ENCODE assay signal across 28 cellular contexts in the genomic region with DNA sequence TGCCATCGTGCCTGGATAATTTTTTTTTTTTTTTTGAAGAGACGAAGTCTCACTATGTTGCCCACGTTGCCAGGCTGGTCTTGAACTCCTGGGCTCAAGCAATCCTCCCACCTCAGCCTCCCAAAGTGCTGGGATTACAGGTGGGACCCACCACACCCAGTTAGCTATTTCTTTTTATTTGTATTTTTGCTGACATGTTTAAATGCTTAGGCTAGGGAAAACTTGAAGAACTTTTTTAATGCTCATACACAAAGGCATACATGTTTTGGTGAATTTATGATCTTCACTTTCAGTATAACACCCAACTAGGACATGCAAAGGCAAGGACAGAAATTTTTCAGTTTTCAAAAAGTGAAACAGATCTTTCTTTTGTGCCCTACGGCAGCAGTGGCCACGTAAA. TPM values are rescaled to one million over a fixed set of nuclear protein-coding genes. Genes with fewer than 3 reads are reported as not detected.
"Had no signal": no experiment of that assay in that cellular context is flagged by ENCODE, and none has a peak within 500 bp of the region (broad histone marks: within the 10 kb centered on the region; RNA-seq: fewer than 3 reads in every experiment).

No MANE protein-coding gene starts in this region.

- H3K4me1 ChIP-seq: foreskin keratinocyte had no signal

- H3K9me3 ChIP-seq: adrenal gland, heart left ventricle, lower lobe of right lung, mucosa of descending colon, neutrophil had no signal

- H3K27ac ChIP-seq: brain microvascular endothelial cell, foreskin keratinocyte, heart left ventricle, lower lobe of right lung, neutrophil, VCaP had no signal

- H3K27ac Mint-ChIP-seq: activated naive CD8-positive, alpha-beta T cell treated with anti-CD3 and anti-CD28 coated beads for 36 hours; activated T-cell treated with anti-CD3 and anti-CD28 coated beads, Interleukin-2, amount 50 U/mL, for 72 hours; endodermal cell; immature natural killer cell; nephron progenitor cell; progenitor cell of endocrine pancreas; stimulated activated effector memory CD8-positive, alpha-beta T cell treated with anti-CD3 and anti-CD28 coated beads, Interleukin-12 subunit alpha, Interleukin-12 subunit beta, amount 100 ng/mL, for 72 hours; stimulated activated naive CD8-positive, alpha-beta T cell treated with anti-CD3 and anti-CD28 coated beads, Interleukin-15, Interleukin-2, amounts not matched to agents 100 ng/mL and 50 ng/mL, for 24 hours; T-helper 1 cell treated with Interleukin-12 subunit alpha and Interleukin-12 subunit beta and Interleukin-4 antibody, amounts not matched to agents 30 μg/mL and 1 μg/mL, for 36 hours had no signal

- H3K4me1 Mint-ChIP-seq: activated naive CD8-positive, alpha-beta T cell treated with anti-CD3 and anti-CD28 coated beads for 36 hours; stimulated activated effector memory CD8-positive, alpha-beta T cell treated with anti-CD3 and anti-CD28 coated beads, Interleukin-12 subunit alpha, Interleukin-12 subunit beta, amount 100 ng/mL, for 72 hours had no signal

- H3K36me3 ChIP-seq: adrenal gland, brain microvascular endothelial cell, heart left ventricle, lower lobe of right lung, neutrophil had no signal

- DNase-seq: activated CD4-positive, alpha-beta T cell treated with anti-CD3 and anti-CD28 coated beads for 4 hours; activated CD4-positive, alpha-beta T cell treated with anti-CD3 and anti-CD28 coated beads, Interleukin-2, amount 50 U/mL, for 4 hours; activated naive CD4-positive, alpha-beta T cell treated with Interleukin-2 at 50 U/mL for 16 hours; activated naive CD8-positive, alpha-beta T cell treated with anti-CD3 and anti-CD28 coated beads for 36 hours; activated T-cell treated with anti-CD3 and anti-CD28 coated beads for 4 hours; activated T-cell treated with anti-CD3 and anti-CD28 coated beads, Interleukin-2, amount 50 U/mL, for 72 hours; adrenal gland; brain microvascular endothelial cell; central memory CD4-positive, alpha-beta T cell; endodermal cell; foreskin keratinocyte; heart left ventricle; immature natural killer cell; lower lobe of right lung; mucosa of descending colon; nephron progenitor cell; stimulated activated CD4-positive, alpha-beta T cell treated with anti-CD3 and anti-CD28 coated beads, Interleukin-4, amount 100 ng/mL, for 24 hours; SW 1271; T-helper 9 cell; trophoblast cell had no signal

- H3K36me3 Mint-ChIP-seq: activated naive CD8-positive, alpha-beta T cell treated with anti-CD3 and anti-CD28 coated beads for 36 hours; immature natural killer cell; stimulated activated effector memory CD8-positive, alpha-beta T cell treated with anti-CD3 and anti-CD28 coated beads, Interleukin-12 subunit alpha, Interleukin-12 subunit beta, amount 100 ng/mL, for 72 hours had no signal

- H3K9me3 Mint-ChIP-seq: activated naive CD8-positive, alpha-beta T cell treated with anti-CD3 and anti-CD28 coated beads for 36 hours; endodermal cell; immature natural killer cell; nephron progenitor cell; stimulated activated naive CD8-positive, alpha-beta T cell treated with anti-CD3 and anti-CD28 coated beads, Interleukin-15, Interleukin-2, amounts not matched to agents 100 ng/mL and 50 ng/mL, for 24 hours; T-helper 1 cell treated with Interleukin-12 subunit alpha and Interleukin-12 subunit beta and Interleukin-4 antibody, amounts not matched to agents 30 μg/mL and 1 μg/mL, for 36 hours had no signal

- H3K4me3 ChIP-seq: adrenal gland, heart left ventricle, lower lobe of right lung, mucosa of descending colon, skin epidermis had no signal

- H3K27me3 Mint-ChIP-seq: progenitor cell of endocrine pancreas; stimulated activated naive CD8-positive, alpha-beta T cell treated with anti-CD3 and anti-CD28 coated beads, Interleukin-15, Interleukin-2, amounts not matched to agents 100 ng/mL and 50 ng/mL, for 24 hours had no signal

- H3K27me3 ChIP-seq: adrenal gland, brain microvascular endothelial cell, foreskin keratinocyte, neutrophil had no signal

- ATAC-seq: activated T-cell treated with anti-CD3 and anti-CD28 coated beads, Interleukin-2, amount 50 U/mL, for 72 hours; heart left ventricle; lower lobe of right lung; mucosa of descending colon; stimulated activated effector memory CD8-positive, alpha-beta T cell treated with anti-CD3 and anti-CD28 coated beads, Interleukin-12 subunit alpha, Interleukin-12 subunit beta, amount 100 ng/mL, for 72 hours had no signal

- H3K4me3 Mint-ChIP-seq: activated naive CD8-positive, alpha-beta T cell treated with anti-CD3 and anti-CD28 coated beads for 36 hours; activated T-cell treated with anti-CD3 and anti-CD28 coated beads, Interleukin-2, amount 50 U/mL, for 72 hours; endodermal cell; immature natural killer cell; nephron progenitor cell; stimulated activated effector memory CD8-positive, alpha-beta T cell treated with anti-CD3 and anti-CD28 coated beads, Interleukin-12 subunit alpha, Interleukin-12 subunit beta, amount 100 ng/mL, for 72 hours; stimulated activated naive CD8-positive, alpha-beta T cell treated with anti-CD3 and anti-CD28 coated beads, Interleukin-15, Interleukin-2, amounts not matched to agents 100 ng/mL and 50 ng/mL, for 24 hours; T-helper 1 cell treated with Interleukin-12 subunit alpha and Interleukin-12 subunit beta and Interleukin-4 antibody, amounts not matched to agents 30 μg/mL and 1 μg/mL, for 36 hours had no signal

RNA-seq across cellular contexts. Expression of gene L3MBTL4, which starts 9.9 kb away (rescaled TPM):
- total RNA-seq: myocyte had no signal
